ENCODE assay signal across 22 cellular contexts in genomic region chr18:35836932-35837331, GRCh38.
DNase-seq lines count a peak whose midpoint lies in the region; ATAC-seq, FAIRE-seq and TF ChIP-seq lines count a peak whose summit lies in the region.
"Had no signal": no experiment of that assay in that cellular context is flagged by ENCODE, and none has a peak within 500 bp of the region (broad histone marks: within the 10 kb centered on the region; RNA-seq: fewer than 3 reads in every experiment).

No MANE protein-coding gene starts in this region.

- no peak for ATAC-seq in GM21381 (IDR thresholded peaks at IDR 0.05; ENCODE audit: unreplicated experiment)
- ATAC-seq: A549 had no signal

- no peaks in the 10 kb centered on the region for H4K20me1 ChIP-seq in H1 (replicated peaks in 1 of 2; ENCODE audit: control insufficient read depth in 1 of 2, insufficient read depth in 2 of 2, low read length in 2 of 2)
- H4K20me1 ChIP-seq: BLaER1 treated with 17β-estradiol and CSF1 and Interleukin-3, amounts not matched to agents 10 nM and 100 nM had no signal

- H2BK20ac ChIP-seq in H1 (ENCODE audit: low read length) = peak overlapping the region; percentile 62

- no peak overlapping the region for H4K91ac ChIP-seq in H1 (replicated peaks; ENCODE audit: insufficient read length, low read length)

- no peak for TF ChIP-seq EP300 in H1 (IDR thresholded peaks at IDR 0.05; ENCODE audit: borderline replicate concordance in 1 of 2, low read depth in 2 of 2, low read length in 2 of 2)

- no peak overlapping the region for H3K23ac ChIP-seq in H1 (ENCODE audit: insufficient read length)

- H3K36me3 Mint-ChIP-seq in CD14-positive monocyte (peaks cover 2 to 3% of the 10 kb centered on the region in 2 donors), Caco-2 (ENCODE audit: insufficient read depth, unreplicated experiment) (no peaks in the 10 kb centered on the region)
- H3K36me3 Mint-ChIP-seq: CD4-positive, alpha-beta memory T cell had no signal

- H3K14ac ChIP-seq in H1 (ENCODE audit: insufficient read length) = no peak overlapping the region

- 0 out of 2 replicates have a peak overlapping the region, but pooled peaks have one; percentile 19 for H2AK5ac ChIP-seq in H1 (ENCODE audit: low read depth, low read length)

- POLR2A ChIA-PET in H1 (lab: Charles Lee; ENCODE audit: partially characterized antibody) (interaction anchor here (2.3 kb wide), 2 partner anchors 10 to 14 kb away, joined by 12 to 13 read pairs; no protein-coding TSS in a partner anchor), Caco-2 (lab: Charles Lee) (no interaction called here)

- H3K23me2 ChIP-seq in H1 (ENCODE audit: low read depth, low read length) = no peaks in the 10 kb centered on the region

- BruUV-seq in Caco-2 (replicated peaks; lab: Mats Ljungman, UMichigan) = no TSS peak

- H3K4me1 Mint-ChIP-seq in CD14-positive monocyte = peaks cover 65% of the 10 kb centered on the region
- no peaks in the 10 kb centered on the region for H3K4me1 Mint-ChIP-seq in Caco-2 (ENCODE audit: low read depth, unreplicated experiment)
- H3K4me1 Mint-ChIP-seq: CD4-positive, alpha-beta memory T cell had no signal

- CTCF ChIA-PET in H1 (lab: Charles Lee; ENCODE audit: partially characterized antibody) (interaction anchor here (0.8 to 2.9 kb wide), 15 partner anchors 9 to 113 kb away, joined by 3 to 21 read pairs (median 4); no protein-coding TSS in a partner anchor), Caco-2 (lab: Charles Lee) (no interaction called here)

- H3K18ac ChIP-seq in H1 (ENCODE audit: extremely low read depth, low read length) = no peak overlapping the region

- no peak overlapping the region for H3K4me2 ChIP-seq in H1 (ENCODE audit: insufficient read depth in 1 of 2, low read depth in 2 of 2, low read length in 2 of 2)
- H3K4me2 ChIP-seq: A549 had no signal

- H3K27ac ChIP-seq in H1 (ENCODE audit: low read depth, low read length) = no peak overlapping the region
- H3K27ac ChIP-seq: A549 had no signal

- no peak overlapping the region for H3K4me3 ChIP-seq in Jurkat, Clone E6-1 (ENCODE audit: low read length)
- H3K4me3 ChIP-seq in H1 (ENCODE audit: extremely low read depth in 1 of 4, insufficient read depth in 2 of 4, low read depth in 3 of 4, low read length in 4 of 4) (no peak overlapping the region), Caco-2 (ENCODE audit: low read depth, low read length) (no peak overlapping the region)
- H3K4me3 ChIP-seq: A549; BLaER1 treated with 17β-estradiol and CSF1 and Interleukin-3, amounts not matched to agents 10 nM and 100 nM had no signal

- no peak for TF ChIP-seq POLR2A in H1 (IDR thresholded peaks at IDR 0.05; ENCODE audit: control extremely low read depth in 1 of 2, low read depth in 2 of 2, low read length in 2 of 2)

- H3K36me3 ChIP-seq in H1 (ENCODE audit: control insufficient read depth in 2 of 4, insufficient read depth in 4 of 4, low read length in 3 of 4) = peaks cover 0 to 13% (median 4%) of the 10 kb centered on the region in 4 experiments; a peak in 3 of 8 replicates
- H3K36me3 ChIP-seq in Caco-2 (ENCODE audit: control insufficient read depth, insufficient read depth, low read length) = no peaks in the 10 kb centered on the region
- H3K36me3 ChIP-seq: BE2C; BLaER1 treated with 17β-estradiol and CSF1 and Interleukin-3, amounts not matched to agents 10 nM and 100 nM had no signal

- no peak overlapping the region for H3K9ac ChIP-seq in H1 (replicated peaks in 1 of 4; ENCODE audit: extremely low read depth in 1 of 4, low read depth in 3 of 4, low read length in 3 of 4)
- H3K9ac ChIP-seq: BLaER1 treated with 17β-estradiol and CSF1 and Interleukin-3, amounts not matched to agents 10 nM and 100 nM had no signal

- no peak overlapping the region for H4K8ac ChIP-seq in H1 (ENCODE audit: extremely low read depth, insufficient read depth, low read length)

- no peaks in the 10 kb centered on the region for H3K27me3 ChIP-seq in H1 (replicated peaks in 1 of 4; ENCODE audit: control insufficient read depth in 3 of 4, extremely low read depth in 1 of 4, insufficient read depth in 3 of 4, low read length in 3 of 4)
- H3K27me3 ChIP-seq in Caco-2 (replicated peaks; ENCODE audit: control insufficient read depth, insufficient read depth, low read length) = no peaks in the 10 kb centered on the region
- H3K27me3 ChIP-seq: BE2C; BLaER1 treated with 17β-estradiol and CSF1 and Interleukin-3, amounts not matched to agents 10 nM and 100 nM had no signal

- H2BK15ac ChIP-seq in H1 (ENCODE audit: low read length) = no peak overlapping the region

- no peak overlapping the region; the same call in 1 of the 2 replicates for H2BK12ac ChIP-seq in H1 (ENCODE audit: low read depth, low read length)

- H2BK5ac ChIP-seq in H1 (ENCODE audit: low read depth, low read length) = no peak overlapping the region

- H2AFZ ChIP-seq in H1 (ENCODE audit: low read length) = no peak overlapping the region

- WGBS in H1 (ENCODE audit: extremely low coverage in 1 of 2, insufficient coverage in 1 of 2, insufficient read length in 1 of 2, insufficient replicate concordance in 2 of 2, low coverage in 1 of 2, low lambda C conversion rate in 2 of 2, missing lambda C conversion rate in 1 of 2), 2 experiments = 98% methylated on average over 2 of the region's 2 CpGs; no CpG with 5 or more reads in 1 of the 2 experiments

- intact Hi-C loops in CD14-positive monocyte (cut with micrococcal nuclease) = loop anchor here (5.0 to 10.0 kb wide), 2 partner anchors 35 to 228 kb away; partner anchors contain the start of gene RPRD1A (in 1 of the 2)
- intact Hi-C loops in Caco-2 (cut with micrococcal nuclease; ENCODE audit: unreplicated experiment) = no loop called here

- TF ChIP-seq RAD21 in H1 (IDR thresholded peaks at IDR 0.05 in 1 of 2, conservative IDR thresholded peaks at IDR 0.05 in 1 of 2; ENCODE audit: low read depth in 2 of 2, low read length in 2 of 2) = no peak

- DNase-seq in CD14-positive monocyte (ENCODE audit: low spot score) = no peak
- DNase-seq in Jurkat, Clone E6-1 (ENCODE audit: low read depth, low spot score) = peak; percentile 5
- DNase-seq in SW480 (ENCODE audit: low spot score) = peak; percentile 66
- DNase-seq in H1 (ENCODE audit: low read depth in 1 of 2, low spot score in 2 of 2) = no peak
- DNase-seq in Caco-2 = no peak
- no peak for DNase-seq in stimulated activated naive CD4-positive, alpha-beta T cell treated with Interleukin-2 at 50 U/mL for 16 hours (lab: John Stamatoyannopoulos, UW)
- DNase-seq: 8988T; ACHN; AML-193; BE2C; CD4-positive, alpha-beta memory T cell; COR-L47; DMS153; DND-41; GOT3; H7; HCEC 1CT had no signal

- H3K79me2 ChIP-seq in H1 (ENCODE audit: control insufficient read depth in 1 of 2, insufficient read depth in 2 of 2, low read length in 2 of 2) = no peaks in the 10 kb centered on the region

- TF ChIP-seq CTCF in CD14-positive monocyte (IDR thresholded peaks at IDR 0.05) = no peak
- TF ChIP-seq CTCF in H1 (IDR thresholded peaks at IDR 0.05; ENCODE audit: control extremely low read depth in 1 of 3, insufficient read depth in 1 of 3, low read depth in 1 of 3, low read length in 3 of 3) = no peak
- TF ChIP-seq CTCF in Caco-2 (IDR thresholded peaks at IDR 0.05; ENCODE audit: insufficient read depth in 1 of 2, low read depth in 1 of 2, low read length in 1 of 2, severe bottlenecking in 1 of 2, unreplicated experiment in 1 of 2) = no peak

- H3K9me3 ChIP-seq in H1 (ENCODE audit: insufficient read depth in 2 of 2, low read depth in 1 of 2, low read length in 1 of 2) (peaks cover 13 to 23% of the 10 kb centered on the region in 2 experiments), Caco-2 (no peaks in the 10 kb centered on the region)
- H3K9me3 ChIP-seq: A549, BE2C had no signal

- H2BK120ac ChIP-seq in H1 (replicated peaks; ENCODE audit: low read depth, low read length) = no peak overlapping the region

- H4K5ac ChIP-seq in H1 (ENCODE audit: insufficient read length, low read depth, low read length) = no peak overlapping the region

- H3K4me3 Mint-ChIP-seq in CD14-positive monocyte (no peak overlapping the region), Caco-2 (ENCODE audit: unreplicated experiment) (no peak overlapping the region)
- H3K4me3 Mint-ChIP-seq: CD4-positive, alpha-beta memory T cell had no signal

- H3K56ac ChIP-seq in H1 (replicated peaks; ENCODE audit: insufficient read length, low read depth, low read length) = no peak overlapping the region

- H3K9me3 Mint-ChIP-seq in CD14-positive monocyte = peaks cover 11 to 18% (median 14%) of the 10 kb centered on the region in 7 donors
- no peaks in the 10 kb centered on the region for H3K9me3 Mint-ChIP-seq in Caco-2 (ENCODE audit: unreplicated experiment)

- no peak overlapping the region for H3K4ac ChIP-seq in H1 (replicated peaks; ENCODE audit: insufficient read length, low read depth, low read length)

- peak overlapping the region; percentile 57 to 88 (median 75) for H3K27ac Mint-ChIP-seq in CD14-positive monocyte
- H3K27ac Mint-ChIP-seq in Caco-2 (ENCODE audit: unreplicated experiment) = no peak overlapping the region
- H3K27ac Mint-ChIP-seq: CD4-positive, alpha-beta memory T cell had no signal

- peaks cover 0 to 4% (median 1%) of the 10 kb centered on the region in 3 donors for H3K27me3 Mint-ChIP-seq in CD14-positive monocyte (ENCODE audit: low read depth in 3 of 3)
- H3K27me3 Mint-ChIP-seq in Caco-2 (ENCODE audit: insufficient read depth, unreplicated experiment) = peaks cover 13% of the 10 kb centered on the region

- no peak for FAIRE-seq in H1 (lab: Jason Lieb, UNC)
- FAIRE-seq: A549, G401.6, GM18507 had no signal

- no peaks in the 10 kb centered on the region for H3K79me1 ChIP-seq in H1 (ENCODE audit: low read depth, low read length)

- H3K4me1 ChIP-seq in H1 (replicated peaks in 1 of 4; ENCODE audit: control insufficient read depth in 3 of 4, insufficient read depth in 4 of 4, low read length in 3 of 4) (peaks cover 0 to 2% (median under 1%) of the 10 kb centered on the region in 4 experiments; a peak in 1 of 7 replicates), Caco-2 (no peaks in the 10 kb centered on the region)
- H3K4me1 ChIP-seq: A549, BE2C had no signal

TF ChIP-seq in H1, 55 proteins besides CTCF, POLR2A, EP300 and RAD21:
- no peak for TF ChIP-seq ATF3 (IDR thresholded peaks at IDR 0.05; ENCODE audit: insufficient read depth, low read depth, low read length)
- TF ChIP-seq RXRA (IDR thresholded peaks at IDR 0.05; ENCODE audit: insufficient read depth, low read depth, low read length) = no peak
- no peak for TF ChIP-seq TAF1 (IDR thresholded peaks at IDR 0.05; ENCODE audit: low read depth, low read length)

Comparison
In these comparisons a context has a peak if more than half of its experiments do, and no peak if none do; other contexts are left out.
1. DNase-seq: peak in Jurkat, Clone E6-1 (single experiment) and SW480 (single experiment); none in CD14-positive monocyte (single experiment), H1 (0 of 2), Caco-2 (0 of 2) and stimulated activated naive CD4-positive, alpha-beta T cell treated with Interleukin-2 at 50 U/mL for 16 hours (single experiment).